18 cellular contexts compared by ENCODE assay signal in the genomic region with DNA sequence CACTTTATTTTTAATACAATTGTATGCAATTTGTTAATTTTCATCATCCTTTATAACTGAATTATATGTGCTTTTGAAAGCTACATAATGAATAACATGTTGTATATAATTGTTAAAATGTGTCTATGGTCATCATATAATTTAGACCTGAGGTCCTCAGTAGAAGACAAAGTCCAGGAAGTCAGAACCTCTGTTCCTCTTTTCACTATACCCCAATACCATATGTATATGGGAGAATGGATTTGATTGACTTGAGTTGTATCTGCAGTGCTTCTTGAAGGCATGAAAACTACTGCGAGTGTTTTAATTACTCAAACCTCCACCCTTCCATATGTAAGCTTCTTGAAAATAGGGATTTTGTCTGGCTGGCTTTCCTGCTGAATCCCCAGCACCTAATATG.
"Had no signal": no experiment of that assay in that cellular context is flagged by ENCODE, and none has a peak within 500 bp of the region (broad histone marks: within the 10 kb centered on the region; RNA-seq: fewer than 3 reads in every experiment).

No MANE protein-coding gene starts in this region.

- FAIRE-seq: astrocyte had no signal

- DNase-seq: activated CD4-positive, alpha-beta memory T cell treated with anti-CD3 and anti-CD28 coated beads for 36 hours; activated CD4-positive, alpha-beta T cell treated with anti-CD3 and anti-CD28 coated beads, Interleukin-2, amount 10 ng/mL, durations not matched to agents 7 days and 5 days; activated CD4-positive, CD25-positive, alpha-beta regulatory T cell; activated CD8-positive, alpha-beta memory T cell treated with anti-CD3 and anti-CD28 coated beads for 24 hours; activated gamma-delta T cell; activated naive CD4-positive, alpha-beta T cell treated with anti-CD3 and anti-CD28 coated beads for 36 hours; activated T-cell treated with anti-CD3 and anti-CD28 coated beads, Interleukin-2, amount 50 U/mL, for 4 hours; amygdala; NCI-H146; NCI-H187 treated with DMSO at 0.1 percent for 48 hours; NCI-H2081 treated with DMSO at 0.1 percent for 48 hours; NCI-H446; NCI-H524; SIG-M5; T-cell; T-helper 2 cell; T1000 had no signal

- ATAC-seq: T-cell had no signal
